9 cellular contexts compared by ENCODE assay signal in genomic region chr19:45769821-45770191, GRCh38. TPM values are rescaled to one million over a fixed set of nuclear protein-coding genes. Genes with fewer than 3 reads are reported as not detected.
DNase-seq lines count a peak whose midpoint lies in the region; ATAC-seq and TF ChIP-seq lines count a peak whose summit lies in the region.
"Had no signal": no experiment of that assay in that cellular context is flagged by ENCODE, and none has a peak within 500 bp of the region (broad histone marks: within the 10 kb centered on the region; RNA-seq: fewer than 3 reads in every experiment).

No MANE protein-coding gene starts in this region.

- H3K27me3 ChIP-seq in right atrium auricular region, result no peaks in the 10 kb centered on the region

- peak overlapping the region; percentile 42 to 69 for H3K4me3 ChIP-seq in right atrium auricular region

- no peaks in the 10 kb centered on the region for H3K36me3 Mint-ChIP-seq in activated naive CD8-positive, alpha-beta T cell

- peak; percentile 56 for DNase-seq in NCI-H2196 (lab: John Stamatoyannopoulos, UW; ENCODE audit: unreplicated experiment)
- no peak for DNase-seq in NCI-H2196 treated with DMSO at 0.1 percent for 48 hours (lab: John Stamatoyannopoulos, UW; ENCODE audit: unreplicated experiment)
- peak; percentile 38 for DNase-seq in NCI-H1105 (lab: John Stamatoyannopoulos, UW)
- DNase-seq in right atrium auricular region (ENCODE audit: low spot score), result peak; percentile 68
- DNase-seq in renal cortical epithelial cell (ENCODE audit: low read depth), result peak; percentile 21
- DNase-seq in NCI-H2029 (lab: John Stamatoyannopoulos, UW), result no peak

- peak overlapping the region; percentile 83 for H3K4me3 Mint-ChIP-seq in activated naive CD8-positive, alpha-beta T cell

- no peak for TF ChIP-seq CTCF in right atrium auricular region (IDR thresholded peaks at IDR 0.05)

- ATAC-seq in HG02885 (IDR thresholded peaks at IDR 0.05; ENCODE audit: poor library complexity, unreplicated experiment), result no peak

- H3K9me3 Mint-ChIP-seq in activated naive CD8-positive, alpha-beta T cell (ENCODE audit: low read depth), result no peaks in the 10 kb centered on the region

- H3K4me1 Mint-ChIP-seq in activated naive CD8-positive, alpha-beta T cell (ENCODE audit: low read depth), result peaks cover 6% of the 10 kb centered on the region

- H3K27me3 Mint-ChIP-seq in activated naive CD8-positive, alpha-beta T cell, result peaks cover 1% of the 10 kb centered on the region

- H3K27ac ChIP-seq in right atrium auricular region, result peak overlapping the region; percentile 93 to 96

- peak overlapping the region; percentile 41 for H3K27ac Mint-ChIP-seq in activated naive CD8-positive, alpha-beta T cell

- H3K9me3 ChIP-seq in right atrium auricular region, result no peaks in the 10 kb centered on the region

- H3K36me3 ChIP-seq in right atrium auricular region, result peaks cover 8% of the 10 kb centered on the region

- peaks cover 0 to 49% of the 10 kb centered on the region in 2 donors for H3K4me1 ChIP-seq in right atrium auricular region

RNA-seq across cellular contexts. Expression of gene SIX5, which starts 0.8 kb away (rescaled TPM):
- 10 to 100 TPM in 1 of 2 donors, 1 to 10 TPM in 1; 9.3 to 18.6 TPM for total RNA-seq in right atrium auricular region
- 6.3 and 12.9 TPM in 2 replicates for total RNA-seq in renal cortical epithelial cell

RNA-seq across cellular contexts. Expression of gene DMPK, which starts 12.5 kb away (rescaled TPM):
- total RNA-seq in right atrium auricular region (100 to 1,000 TPM; 107 to 214 TPM), renal cortical epithelial cell (6.1 and 32.3 TPM in 2 replicates)

RNA-seq across cellular contexts. Expression of gene DMWD, which starts 22.8 kb away (rescaled TPM):
- 10 to 100 TPM; 41.5 to 55.9 TPM for total RNA-seq in right atrium auricular region
- 24.0 and 37.0 TPM in 2 replicates for total RNA-seq in renal cortical epithelial cell

RNA-seq across cellular contexts. Expression of gene MEIOSIN, which starts 36.6 kb away (rescaled TPM):
- under 1 TPM; 0.78 to 0.90 TPM for total RNA-seq in right atrium auricular region
- not detected in 2 replicates for total RNA-seq in renal cortical epithelial cell
- total RNA-seq: frontal cortex had no signal

RNA-seq across cellular contexts. Expression of gene FBXO46, which starts 39.1 kb away (rescaled TPM):
- 10 to 100 TPM; 11.6 to 12.1 TPM for total RNA-seq in right atrium auricular region
- 4.5 and 9.0 TPM in 2 replicates for total RNA-seq in renal cortical epithelial cell

Comparison
In these comparisons a context has a peak if more than half of its experiments do, and no peak if none do; other contexts are left out.
1. DNase-seq: peak in NCI-H2196 (single experiment), NCI-H1105 (single experiment), right atrium auricular region (single experiment) and renal cortical epithelial cell (single experiment); none in NCI-H2196 treated with DMSO at 0.1 percent for 48 hours (single experiment) and NCI-H2029 (single experiment).